12 cellular contexts compared by ENCODE assay signal in genomic region chr12:25051171-25051570, GRCh38.
DNase-seq lines count a peak whose midpoint lies in the region; ATAC-seq, FAIRE-seq and TF ChIP-seq lines count a peak whose summit lies in the region.
"Had no signal": no experiment of that assay in that cellular context is flagged by ENCODE, and none has a peak within 500 bp of the region (broad histone marks: within the 10 kb centered on the region; RNA-seq: fewer than 3 reads in every experiment).

No MANE protein-coding gene starts in this region.

- peak overlapping the region; percentile 77 for H3K4me2 ChIP-seq in OCI-LY7 (ENCODE audit: low read length)

- H3K4me3 ChIP-seq in OCI-LY7 (ENCODE audit: low read depth, low read length, poor library complexity, severe bottlenecking) (peak overlapping the region; percentile 90), endodermal cell (ENCODE audit: low read length) (no peak overlapping the region), thoracic aorta (peak overlapping the region; percentile 71)

- H3K27ac Mint-ChIP-seq in activated naive CD4-positive, alpha-beta T cell treated with anti-CD3 and anti-CD28 coated beads, Interleukin-2, amount 50 U/mL, for 24 hours, result peak overlapping the region; percentile 100
- peak overlapping the region; percentile 20 for H3K27ac Mint-ChIP-seq in endodermal cell
- H3K27ac Mint-ChIP-seq: type B pancreatic cell had no signal

- H3K4me1 ChIP-seq in OCI-LY7 (ENCODE audit: insufficient read depth, low read length, poor library complexity, severe bottlenecking), result peaks cover 21% of the 10 kb centered on the region
- no peaks in the 10 kb centered on the region for H3K4me1 ChIP-seq in endodermal cell (ENCODE audit: control insufficient read depth, insufficient read depth, low read length)
- H3K4me1 ChIP-seq in thoracic aorta (ENCODE audit: control insufficient read depth in 1 of 2, low read depth in 2 of 2), result peaks cover 0 to 20% of the 10 kb centered on the region in 2 donors
- H3K4me1 ChIP-seq: psoas muscle had no signal

- H3K9me2 ChIP-seq in OCI-LY7 (ENCODE audit: insufficient read depth, low read length), result no peaks in the 10 kb centered on the region

- no peak for TF ChIP-seq POLR2A in GM12892 (IDR thresholded peaks at IDR 0.05; ENCODE audit: low read depth, low read length)

- CTCF ChIA-PET in OCI-LY7 (lab: Charles Lee; ENCODE audit: unreplicated experiment) (interaction anchor here (1.2 to 1.4 kb wide), 2 partner anchors 10 to 54 kb away, joined by 4 read pairs; no protein-coding TSS in a partner anchor), HEK293T (lab: Yijun Ruan, JAX) (interaction anchor here (0.6 kb wide), 2 partner anchors 325 to 1180 kb away, joined by 3 to 4 read pairs; no protein-coding TSS in a partner anchor)

- H3K79me2 ChIP-seq in OCI-LY7 (ENCODE audit: insufficient read depth, low read depth, low read length), result peaks cover 54% of the 10 kb centered on the region

- H3K9me3 Mint-ChIP-seq in activated naive CD4-positive, alpha-beta T cell treated with anti-CD3 and anti-CD28 coated beads, Interleukin-2, amount 50 U/mL, for 24 hours, result peaks cover 8% of the 10 kb centered on the region
- peaks cover 25% of the 10 kb centered on the region for H3K9me3 Mint-ChIP-seq in endodermal cell
- H3K9me3 Mint-ChIP-seq: type B pancreatic cell had no signal

- POLR2A ChIA-PET in OCI-LY7 (lab: Charles Lee), result interaction anchor here (0.7 to 13.9 kb wide), 15 partner anchors 11 to 165 kb away, joined by 3 to 911 read pairs (median 7); no protein-coding TSS in a partner anchor
- POLR2A ChIA-PET in HEK293T (lab: Yijun Ruan, JAX), result no interaction called here

- peak overlapping the region; percentile 99 for H3K4me3 Mint-ChIP-seq in activated naive CD4-positive, alpha-beta T cell treated with anti-CD3 and anti-CD28 coated beads, Interleukin-2, amount 50 U/mL, for 24 hours
- no peak overlapping the region for H3K4me3 Mint-ChIP-seq in endodermal cell
- H3K4me3 Mint-ChIP-seq: type B pancreatic cell had no signal

- no peaks in the 10 kb centered on the region for H4K20me1 ChIP-seq in OCI-LY7 (ENCODE audit: insufficient read depth, low read length)

- no peak for ATAC-seq in thoracic aorta (ENCODE audit: insufficient number of reproducible peaks, low FRiP score, low read depth)
- ATAC-seq: psoas muscle had no signal

- peaks cover 50% of the 10 kb centered on the region for H3K36me3 ChIP-seq in OCI-LY7 (ENCODE audit: insufficient read depth, low read length)
- no peaks in the 10 kb centered on the region for H3K36me3 ChIP-seq in endodermal cell (ENCODE audit: control insufficient read depth, insufficient read depth, low read length)
- H3K36me3 ChIP-seq in thoracic aorta, result no peaks in the 10 kb centered on the region

- 92 to 94% methylated on average over 4 to 6 of the region's 6 CpGs for WGBS in endodermal cell (ENCODE audit: insufficient coverage in 1 of 2, insufficient read length in 1 of 2), 2 experiments

- H3K27me3 Mint-ChIP-seq in activated naive CD4-positive, alpha-beta T cell treated with anti-CD3 and anti-CD28 coated beads, Interleukin-2, amount 50 U/mL, for 24 hours, result no peaks in the 10 kb centered on the region
- H3K27me3 Mint-ChIP-seq in endodermal cell (ENCODE audit: insufficient read depth), result no peaks in the 10 kb centered on the region

- H3K36me3 Mint-ChIP-seq in activated naive CD4-positive, alpha-beta T cell treated with anti-CD3 and anti-CD28 coated beads, Interleukin-2, amount 50 U/mL, for 24 hours, result no peaks in the 10 kb centered on the region
- peaks cover 4% of the 10 kb centered on the region for H3K36me3 Mint-ChIP-seq in endodermal cell (ENCODE audit: low read depth)

- intact Hi-C loops in OCI-LY7 (cut with micrococcal nuclease; ENCODE audit: unreplicated experiment), result no loop called here

- H3K9ac ChIP-seq in endodermal cell (ENCODE audit: extremely low read depth, low read length, poor library complexity, severe bottlenecking), result no peak overlapping the region

- H2AFZ ChIP-seq in OCI-LY7 (ENCODE audit: low read length), result peak overlapping the region; percentile 37; the same call in 1 of the 2 replicates

- FAIRE-seq in HTR-8/SVneo (lab: Jason Lieb, UNC) (no peak), GM12892 (lab: Jason Lieb, UNC) (no peak)

- H3K27ac ChIP-seq in OCI-LY7 (ENCODE audit: low read depth, low read length, poor library complexity, severe bottlenecking), result peak overlapping the region; percentile 94
- H3K27ac ChIP-seq in endodermal cell (ENCODE audit: low read depth, low read length), result no peak overlapping the region
- no peak overlapping the region for H3K27ac ChIP-seq in thoracic aorta
- H3K27ac ChIP-seq: psoas muscle, VCaP had no signal

- peaks cover 45% of the 10 kb centered on the region for H3K4me1 Mint-ChIP-seq in activated naive CD4-positive, alpha-beta T cell treated with anti-CD3 and anti-CD28 coated beads, Interleukin-2, amount 50 U/mL, for 24 hours
- peaks cover 8% of the 10 kb centered on the region for H3K4me1 Mint-ChIP-seq in endodermal cell

- H3K9me3 ChIP-seq in OCI-LY7 (ENCODE audit: low read length), result peaks cover 17% of the 10 kb centered on the region
- peaks cover 10% of the 10 kb centered on the region for H3K9me3 ChIP-seq in endodermal cell (ENCODE audit: control insufficient read depth, low read length)
- peaks cover 9% of the 10 kb centered on the region for H3K9me3 ChIP-seq in thoracic aorta

- TF ChIP-seq CTCF in OCI-LY7 (conservative IDR thresholded peaks at IDR 0.05; ENCODE audit: low read length), result no peak
- no peak for TF ChIP-seq CTCF in endodermal cell (conservative IDR thresholded peaks at IDR 0.05)
- TF ChIP-seq CTCF in thoracic aorta (IDR thresholded peaks at IDR 0.05), result no peak

- no peak for DNase-seq in activated naive CD4-positive, alpha-beta T cell treated with anti-CD3 and anti-CD28 coated beads, Interleukin-2, amount 50 U/mL, for 16 hours
- DNase-seq in OCI-LY7 (ENCODE audit: low spot score) (no peak), endodermal cell (no peak), thoracic aorta (ENCODE audit: low spot score) (no peak), HTR-8/SVneo (ENCODE audit: insufficient read length, low spot score) (no peak), GM12892 (ENCODE audit: insufficient read length) (no peak), HEK293T (ENCODE audit: extremely low spot score) (no peak)
- DNase-seq: NCI-H226, psoas muscle had no signal

- no peaks in the 10 kb centered on the region for H3K27me3 ChIP-seq in endodermal cell (ENCODE audit: control insufficient read depth, insufficient read depth, low read length, poor library complexity, severe bottlenecking)
- no peaks in the 10 kb centered on the region for H3K27me3 ChIP-seq in thoracic aorta (replicated peaks; ENCODE audit: insufficient read depth)

- BruUV-seq in OCI-LY7 (replicated peaks; lab: Mats Ljungman, UMichigan), result TSS peak; percentile 83

TF ChIP-seq in HEK293T, 16 proteins besides CTCF, POLR2A, EP300 and RAD21:
- TF ChIP-seq CTBP1 (IDR thresholded peaks at IDR 0.05; ENCODE audit: borderline replicate concordance), result no peak
- TF ChIP-seq ARNT (IDR thresholded peaks at IDR 0.05), result no peak
- no peak for TF ChIP-seq HDGF (IDR thresholded peaks at IDR 0.05; ENCODE audit: borderline replicate concordance)
- TF ChIP-seq LEF1 (IDR thresholded peaks at IDR 0.05; ENCODE audit: borderline replicate concordance), result no peak
- TF ChIP-seq SP1 (IDR thresholded peaks at IDR 0.05), result no peak
- TF ChIP-seq TARDBP (IDR thresholded peaks at IDR 0.05), result no peak
- TF ChIP-seq BHLHE40 (IDR thresholded peaks at IDR 0.05; ENCODE audit: borderline replicate concordance), result no peak
- TF ChIP-seq ZNF384 (IDR thresholded peaks at IDR 0.05), result no peak
